Comparison of ENCODE assay signal across 19 cellular contexts in genomic region chr13:108069521-108070210, GRCh38.
A peak's percentile ranks its signal among the peaks of the same experiment; 100 is the strongest.
DNase-seq lines count a peak whose midpoint lies in the region; ATAC-seq and TF ChIP-seq lines count a peak whose summit lies in the region.
"Had no signal": no experiment of that assay in that cellular context is flagged by ENCODE, and none has a peak within 500 bp of the region (broad histone marks: within the 10 kb centered on the region; RNA-seq: fewer than 3 reads in every experiment).

No MANE protein-coding gene starts in this region.

- H3K9me3 ChIP-seq in left lung: peaks cover 0 to 40% of the 10 kb centered on the region in 2 donors

- peaks cover 14% of the 10 kb centered on the region for H3K9me3 Mint-ChIP-seq in type B pancreatic cell
- H3K9me3 Mint-ChIP-seq in stimulated activated naive CD8-positive, alpha-beta T cell treated with anti-CD3 and anti-CD28 coated beads, Interleukin-15, amount 100 ng/mL, for 72 hours: peaks cover 33 to 41% of the 10 kb centered on the region in 2 donors

- H3K27me3 ChIP-seq in left lung: no peaks in the 10 kb centered on the region
- H3K27me3 ChIP-seq: BLaER1 treated with 17β-estradiol and CSF1 and Interleukin-3, amounts not matched to agents 10 nM and 100 nM had no signal

- no peaks in the 10 kb centered on the region for H3K36me3 Mint-ChIP-seq in type B pancreatic cell
- H3K36me3 Mint-ChIP-seq: CD4-positive, alpha-beta memory T cell had no signal

- intact Hi-C loops in left lung (cut with DNase I): no loop called here

- peak; percentile 1 for DNase-seq in DMS53 (lab: John Stamatoyannopoulos, UW)
- DNase-seq in DMS53 treated with DMSO at 0.1 percent for 48 hours (lab: John Stamatoyannopoulos, UW; ENCODE audit: unreplicated experiment): no peak
- peak; percentile 55 for DNase-seq in LoVo (ENCODE audit: low spot score)
- no peak for DNase-seq in left lung
- no peak for DNase-seq in type B pancreatic cell (ENCODE audit: extremely low spot score, unreplicated experiment)
- DNase-seq in DMS114 treated with DMSO at 0.1 percent for 48 hours (lab: John Stamatoyannopoulos, UW; ENCODE audit: unreplicated experiment): no peak
- no peak for DNase-seq in stimulated activated naive CD8-positive, alpha-beta T cell treated with anti-CD3 and anti-CD28 coated beads, Interleukin-15, amount 100 ng/mL, for 72 hours
- DNase-seq: CD4-positive, alpha-beta memory T cell; EL; GF-D8; Karpas-422; NCI-H1694; NCI-H2171; NCI-H446; NCI-H526 had no signal

- H3K4me1 ChIP-seq in left lung: no peaks in the 10 kb centered on the region
- H3K4me1 ChIP-seq: BLaER1 treated with 17β-estradiol and CSF1 and Interleukin-3, amounts not matched to agents 10 nM and 100 nM had no signal

- TF ChIP-seq CTCF in left lung (IDR thresholded peaks at IDR 0.05) (no peak), type B pancreatic cell (conservative IDR thresholded peaks at IDR 0.05) (no peak)

- H3K27ac ChIP-seq in left lung: no peak overlapping the region
- H3K27ac ChIP-seq: 22Rv1; BLaER1 treated with 17β-estradiol and CSF1 and Interleukin-3, amounts not matched to agents 10 nM and 100 nM had no signal

- H3K4me1 Mint-ChIP-seq in type B pancreatic cell (ENCODE audit: unreplicated experiment): peaks cover 5% of the 10 kb centered on the region
- H3K4me1 Mint-ChIP-seq in stimulated activated naive CD8-positive, alpha-beta T cell treated with anti-CD3 and anti-CD28 coated beads, Interleukin-15, amount 100 ng/mL, for 72 hours: no peaks in the 10 kb centered on the region
- H3K4me1 Mint-ChIP-seq: IgD-negative memory B cell had no signal

- H3K4me3 Mint-ChIP-seq in type B pancreatic cell: no peak overlapping the region
- H3K4me3 Mint-ChIP-seq in stimulated activated naive CD8-positive, alpha-beta T cell treated with anti-CD3 and anti-CD28 coated beads, Interleukin-15, amount 100 ng/mL, for 72 hours: peak overlapping the region in 1 of 2 donors; percentile 12

- no peaks in the 10 kb centered on the region for H3K36me3 ChIP-seq in left lung
- H3K36me3 ChIP-seq: BLaER1 treated with 17β-estradiol and CSF1 and Interleukin-3, amounts not matched to agents 10 nM and 100 nM had no signal

- H3K27ac Mint-ChIP-seq in type B pancreatic cell: peak overlapping the region; percentile 72
- H3K27ac Mint-ChIP-seq in stimulated activated naive CD8-positive, alpha-beta T cell treated with anti-CD3 and anti-CD28 coated beads, Interleukin-15, amount 100 ng/mL, for 72 hours: peak overlapping the region in 1 of 2 donors; percentile 60
- H3K27ac Mint-ChIP-seq: IgD-negative memory B cell had no signal

- peak; percentile 90 for ATAC-seq in left lung
- ATAC-seq in GM19395 (IDR thresholded peaks at IDR 0.05; ENCODE audit: unreplicated experiment): no peak
- no peak for ATAC-seq in stimulated activated naive CD8-positive, alpha-beta T cell treated with anti-CD3 and anti-CD28 coated beads, Interleukin-15, amount 100 ng/mL, for 72 hours

- H3K4me3 ChIP-seq in left lung: no peak overlapping the region
- H3K4me3 ChIP-seq: BLaER1 treated with 17β-estradiol and CSF1 and Interleukin-3, amounts not matched to agents 10 nM and 100 nM had no signal

- H3K27me3 Mint-ChIP-seq in type B pancreatic cell: no peaks in the 10 kb centered on the region
- H3K27me3 Mint-ChIP-seq in stimulated activated naive CD8-positive, alpha-beta T cell treated with anti-CD3 and anti-CD28 coated beads, Interleukin-15, amount 100 ng/mL, for 72 hours: no peaks in the 10 kb centered on the region
- H3K27me3 Mint-ChIP-seq: CD4-positive, alpha-beta memory T cell; IgD-negative memory B cell had no signal

Comparison
In these comparisons a context has a peak if more than half of its experiments do, and no peak if none do; other contexts are left out.
1. DNase-seq: peak in DMS53 (single experiment) and LoVo (single experiment); none in DMS53 treated with DMSO at 0.1 percent for 48 hours (single experiment), left lung (0 of 2), type B pancreatic cell (single experiment), DMS114 treated with DMSO at 0.1 percent for 48 hours (single experiment) and stimulated activated naive CD8-positive, alpha-beta T cell treated with anti-CD3 and anti-CD28 coated beads, Interleukin-15, amount 100 ng/mL, for 72 hours (0 of 2).